Comparison of ENCODE assay signal across 7 cellular contexts in genomic region chr10:47414227-47414592, GRCh38. TPM values are rescaled to one million over a fixed set of nuclear protein-coding genes. Genes with fewer than 3 reads are reported as not detected.
"Had no signal": no experiment of that assay in that cellular context is flagged by ENCODE, and none has a peak within 500 bp of the region (broad histone marks: within the 10 kb centered on the region; RNA-seq: fewer than 3 reads in every experiment).

No MANE protein-coding gene starts in this region.

- H3K4me3 ChIP-seq: GM23338 had no signal

- H3K4me2 ChIP-seq: GM23338 had no signal

- DNase-seq: H9, HCEC 1CT had no signal

- FAIRE-seq: H1, H54, HTR-8/SVneo had no signal

- ATAC-seq: GM23338 had no signal

- H2AFZ ChIP-seq: GM23338 had no signal

RNA-seq across cellular contexts. Expression of gene ZNF488, which starts 30.1 kb away (rescaled TPM):
- polyA plus RNA-seq: IgD-negative memory B cell had no signal
